In the genomic region with DNA sequence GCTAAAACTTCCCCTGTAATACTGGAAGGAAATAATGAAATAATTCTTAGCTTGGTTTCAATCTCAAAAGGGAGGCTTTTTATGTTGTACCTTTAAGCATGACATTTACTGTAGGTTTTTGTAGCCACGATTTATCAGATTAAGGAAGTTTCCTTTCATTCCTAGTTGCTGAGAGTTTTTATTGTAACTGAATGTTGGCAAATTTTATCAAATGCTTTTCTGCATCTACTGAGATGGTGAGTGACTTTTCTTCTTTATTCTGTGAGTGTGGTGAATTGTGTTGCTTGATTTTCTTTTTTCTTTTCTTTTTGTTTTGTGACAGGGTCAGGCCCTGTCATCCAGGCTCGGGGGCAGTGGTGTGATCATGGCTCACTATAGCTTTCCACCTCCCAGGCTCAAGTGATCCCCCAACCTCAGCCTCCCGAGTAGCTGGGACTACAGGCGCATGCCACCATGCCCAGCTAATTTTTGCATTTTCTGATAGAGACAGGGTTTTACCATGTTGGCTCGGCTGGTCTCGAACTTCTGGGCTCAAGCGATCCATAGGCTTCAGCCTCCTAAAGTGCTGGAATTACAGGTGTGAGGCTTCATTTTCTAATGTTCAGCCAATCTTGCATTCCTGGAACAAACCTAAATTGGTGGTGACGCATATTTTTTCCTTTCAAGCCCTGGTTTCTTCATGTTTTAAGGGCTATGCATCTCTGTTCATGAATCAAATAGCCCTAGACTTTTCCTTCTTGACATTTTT, we compare ENCODE assay signal across 8 cellular contexts. TPM values are rescaled to one million over a fixed set of nuclear protein-coding genes. Genes with fewer than 3 reads are reported as not detected.
A peak's percentile ranks its signal among the peaks of the same experiment; 100 is the strongest.
DNase-seq lines count a peak whose midpoint lies in the region; ATAC-seq and TF ChIP-seq lines count a peak whose summit lies in the region.

No MANE protein-coding gene starts in this region.

- ATAC-seq in sciatic nerve: peak; percentile 43

- DNase-seq in EL: peak; percentile 24
- DNase-seq in fibroblast of pulmonary artery (ENCODE audit: low read depth): peak; percentile 33
- DNase-seq in sciatic nerve (ENCODE audit: low spot score): no peak
- DNase-seq in DMS 273 treated with DMSO at 0.1 percent for 48 hours (lab: John Stamatoyannopoulos, UW): no peak
- no peak for DNase-seq in NCI-H187 treated with DMSO at 0.1 percent for 48 hours (lab: John Stamatoyannopoulos, UW)
- DNase-seq in NCI-H226: no peak
- no peak for DNase-seq in activated T-cell treated with anti-CD3 and anti-CD28 coated beads, Interleukin-2, amount 50 U/mL, for 48 hours

- intact Hi-C loops in sciatic nerve (cut with DNase I): no loop called here

- TF ChIP-seq CTCF in VCaP (conservative IDR thresholded peaks at IDR 0.05) (no peak), fibroblast of pulmonary artery (IDR thresholded peaks at IDR 0.05; ENCODE audit: low read length, missing control alignments) (no peak)

- no peak overlapping the region for H3K4me3 ChIP-seq in fibroblast of pulmonary artery (replicated peaks; ENCODE audit: low read depth, low read length)

- peak overlapping the region; percentile 98 for H3K27ac ChIP-seq in VCaP

RNA-seq across cellular contexts. Expression of a gene that starts 26.2 kb away (rescaled TPM):
- 4.1 TPM for total RNA-seq in sciatic nerve

RNA-seq across cellular contexts. Expression of a gene that starts 37.4 kb away (rescaled TPM):
- 38.2 TPM for total RNA-seq in sciatic nerve

Comparison
In these comparisons a context has a peak if more than half of its experiments do, and no peak if none do; other contexts are left out.
1. DNase-seq: peak in EL (single experiment) and fibroblast of pulmonary artery (single experiment); none in sciatic nerve (single experiment), DMS 273 treated with DMSO at 0.1 percent for 48 hours (single experiment), NCI-H187 treated with DMSO at 0.1 percent for 48 hours (single experiment), NCI-H226 (single experiment) and activated T-cell treated with anti-CD3 and anti-CD28 coated beads, Interleukin-2, amount 50 U/mL, for 48 hours (0 of 2).